Comparison of ENCODE assay signal across 8 cellular contexts in the genomic region with DNA sequence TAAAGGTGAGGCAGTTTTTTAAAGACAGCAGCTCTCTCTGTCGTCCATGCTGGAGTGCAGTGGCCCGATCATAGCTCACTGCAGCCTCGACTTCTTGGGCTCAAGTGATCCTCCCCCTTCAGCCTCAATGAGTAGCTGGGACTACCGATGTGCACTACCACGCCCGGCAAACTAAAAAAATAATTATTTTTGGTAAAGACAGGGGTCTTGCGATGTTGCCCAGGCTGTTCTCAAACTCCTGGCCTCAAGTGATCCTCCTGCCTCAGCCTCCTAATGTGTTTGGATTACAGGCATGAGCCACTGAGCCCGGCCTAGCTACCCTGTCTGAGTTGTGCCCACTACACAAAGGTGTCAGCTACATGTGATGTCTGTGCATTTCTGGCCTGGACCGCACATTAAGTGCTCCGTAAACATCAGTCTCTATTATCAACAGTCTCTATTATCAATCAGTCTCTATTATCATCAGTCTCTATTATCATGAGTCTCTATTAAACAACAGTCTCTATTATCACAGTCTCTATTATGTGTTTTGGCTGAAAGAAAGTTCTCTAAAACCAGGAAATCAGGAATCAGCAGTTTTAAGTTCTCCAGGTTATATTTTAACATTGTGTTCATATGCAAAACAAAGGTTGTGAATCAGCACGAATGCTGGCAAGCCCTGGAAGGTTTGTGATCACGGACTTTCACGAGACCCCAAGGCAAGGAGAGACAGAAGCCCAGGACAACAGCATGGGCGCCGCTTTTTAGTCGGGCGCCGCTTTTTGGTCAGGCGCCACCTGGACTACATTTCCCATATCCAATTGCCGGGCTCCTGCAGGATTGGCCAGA. TPM values are rescaled to one million over a fixed set of nuclear protein-coding genes. Genes with fewer than 3 reads are reported as not detected.
DNase-seq lines count a peak whose midpoint lies in the region; ATAC-seq and TF ChIP-seq lines count a peak whose summit lies in the region.

No MANE protein-coding gene starts in this region.

- 46% methylated on average over 20 of the region's 20 CpGs for WGBS in right lobe of liver (ENCODE audit: insufficient coverage, low coverage, low lambda C conversion rate, missing lambda C conversion rate)
- 45% methylated on average over 20 of the region's 20 CpGs for WGBS in tibial nerve, 2 donors

- H3K4me3 Mint-ChIP-seq in activated naive CD4-positive, alpha-beta T cell treated with anti-CD3 and anti-CD28 coated beads, Interleukin-2, amount 10 ng/mL, durations not matched to agents 7 days and 5 days, result peak overlapping the region; percentile 87

- TF ChIP-seq EP300 in tibial nerve (IDR thresholded peaks at IDR 0.05), result no peak

- TF ChIP-seq POLR2A in right lobe of liver (IDR thresholded peaks at IDR 0.05), result no peak
- no peak for TF ChIP-seq POLR2A in tibial nerve (IDR thresholded peaks at IDR 0.05)

- no peak for DNase-seq in activated naive CD4-positive, alpha-beta T cell treated with anti-CD3 and anti-CD28 coated beads, Interleukin-2, amount 10 ng/mL, durations not matched to agents 7 days and 5 days
- no peak for DNase-seq in activated naive CD4-positive, alpha-beta T cell (lab: John Stamatoyannopoulos, UW)
- DNase-seq in right lobe of liver (no peak), tibial nerve (ENCODE audit: low spot score in 2 of 2) (no peak), DMS79 (lab: John Stamatoyannopoulos, UW) (no peak), dedifferentiated amniotic fluid mesenchymal stem cell (ENCODE audit: extremely low spot score) (no peak), NCI-H2171 (lab: John Stamatoyannopoulos, UW) (no peak)

- H3K27me3 ChIP-seq in right lobe of liver (no peaks in the 10 kb centered on the region), tibial nerve (peaks cover 0 to 5% of the 10 kb centered on the region in 2 donors)

- intact Hi-C loops in right lobe of liver (cut with DNase I), result no loop called here

- H3K27ac ChIP-seq in angular gyrus (ENCODE audit: low read depth, low read length) (peak overlapping the region; percentile 90), right lobe of liver (peak overlapping the region; percentile 63 to 75 (median 72)), tibial nerve (peak overlapping the region; percentile 67 to 93 (median 91))

- peaks cover 0 to 7% (median 2%) of the 10 kb centered on the region in 4 donors for H3K4me1 ChIP-seq in right lobe of liver
- H3K4me1 ChIP-seq in tibial nerve, result peaks cover 0 to 32% (median 4%) of the 10 kb centered on the region in 4 donors

- H3K36me3 ChIP-seq in right lobe of liver, result no peaks in the 10 kb centered on the region
- no peaks in the 10 kb centered on the region for H3K36me3 ChIP-seq in tibial nerve

- H3K36me3 Mint-ChIP-seq in activated naive CD4-positive, alpha-beta T cell treated with anti-CD3 and anti-CD28 coated beads, Interleukin-2, amount 10 ng/mL, durations not matched to agents 7 days and 5 days, result no peaks in the 10 kb centered on the region

- peaks cover 0 to 2% (median 0%) of the 10 kb centered on the region in 4 donors for H3K9me3 ChIP-seq in right lobe of liver
- no peaks in the 10 kb centered on the region for H3K9me3 ChIP-seq in tibial nerve

- H3K9me3 Mint-ChIP-seq in activated naive CD4-positive, alpha-beta T cell treated with anti-CD3 and anti-CD28 coated beads, Interleukin-2, amount 10 ng/mL, durations not matched to agents 7 days and 5 days, result no peaks in the 10 kb centered on the region

- H3K4me1 Mint-ChIP-seq in activated naive CD4-positive, alpha-beta T cell treated with anti-CD3 and anti-CD28 coated beads, Interleukin-2, amount 10 ng/mL, durations not matched to agents 7 days and 5 days, result peaks cover 27% of the 10 kb centered on the region

- H3K4me3 ChIP-seq in right lobe of liver (peak overlapping the region; percentile 69 to 98 (median 87)), tibial nerve (peak overlapping the region; percentile 79 to 100 (median 90))

- TF ChIP-seq CTCF in right lobe of liver (IDR thresholded peaks at IDR 0.05) (no peak), tibial nerve (IDR thresholded peaks at IDR 0.05) (no peak)

- CTCF ChIA-PET in activated naive CD4-positive, alpha-beta T cell treated with anti-CD3 and anti-CD28 coated beads, Interleukin-2, amount 10 ng/mL, durations not matched to agents 7 days and 5 days (lab: Charles Lee), result interaction anchor here (1.4 to 1.7 kb wide), 3 partner anchors 11 to 96 kb away, joined by 3 to 7 read pairs (median 4); no protein-coding TSS in a partner anchor

- peak overlapping the region; percentile 95 for H3K27ac Mint-ChIP-seq in activated naive CD4-positive, alpha-beta T cell treated with anti-CD3 and anti-CD28 coated beads, Interleukin-2, amount 10 ng/mL, durations not matched to agents 7 days and 5 days

- no peak for ATAC-seq in right lobe of liver

- H3K27me3 Mint-ChIP-seq in activated naive CD4-positive, alpha-beta T cell treated with anti-CD3 and anti-CD28 coated beads, Interleukin-2, amount 10 ng/mL, durations not matched to agents 7 days and 5 days, result peaks cover 11% of the 10 kb centered on the region

RNA-seq across cellular contexts. Expression of gene WWOX, which starts 0.7 kb away (rescaled TPM):
- total RNA-seq in right lobe of liver (10 to 100 TPM; 13.0 to 24.3 (median 16.5) TPM), tibial nerve (100 to 1,000 TPM in 1 of 4 donors, 10 to 100 TPM in 3; 76.8 to 102 (median 83.6) TPM)
